In genomic region chr22:42317691-42318547, GRCh38 we compare ENCODE assay signal across 10 cellular contexts. TPM values are rescaled to one million over a fixed set of nuclear protein-coding genes. Genes with fewer than 3 reads are reported as not detected.
DNase-seq lines count a peak whose midpoint lies in the region; ATAC-seq, FAIRE-seq and TF ChIP-seq lines count a peak whose summit lies in the region.
"Had no signal": no experiment of that assay in that cellular context is flagged by ENCODE, and none has a peak within 500 bp of the region (broad histone marks: within the 10 kb centered on the region; RNA-seq: fewer than 3 reads in every experiment).

No MANE protein-coding gene starts in this region.

- TF ChIP-seq EP300 in K562 (IDR thresholded peaks at IDR 0.05; ENCODE audit: low read length) = no peak

- in situ Hi-C loops in K562 (cut with MboI) = no loop called here

- CTCF ChIA-PET in K562 (lab: Yijun Ruan, JAX; ENCODE audit: low intra/inter-chr PET ratio) = no interaction called here

- H3K9me3 ChIP-seq in K562 (replicated peaks; ENCODE audit: control insufficient read depth, insufficient read depth, low read depth, low read length) (no peaks in the 10 kb centered on the region), mucosa of descending colon (no peaks in the 10 kb centered on the region), testis (no peaks in the 10 kb centered on the region)
- H3K9me3 ChIP-seq: right atrium auricular region had no signal

- FAIRE-seq in K562 (lab: Jason Lieb, UNC) = no peak

- H3K79me2 ChIP-seq in K562 (ENCODE audit: control insufficient read depth, insufficient read depth, low read length) = no peaks in the 10 kb centered on the region

- ATAC-seq in K562 = no peak
- ATAC-seq in mucosa of descending colon = peak; percentile 29
- ATAC-seq in Right ventricle myocardium inferior = no peak

- intact Hi-C loops in K562 (cut with micrococcal nuclease) = no loop called here
- intact Hi-C loops in mucosa of descending colon (cut with DNase I, micrococcal nuclease) = no loop called here
- intact Hi-C loops in Right ventricle myocardium inferior (cut with DNase I) = no loop called here
- intact Hi-C loops in testis (cut with DNase I; ENCODE audit: low total_unique reads) = no loop called here
- intact Hi-C loops in posterior vena cava (cut with DNase I) = no loop called here

- H3K4me2 ChIP-seq in K562 (ENCODE audit: insufficient read depth, low read length) = no peak overlapping the region

- H3K4me3 ChIP-seq in K562 = no peak overlapping the region
- H3K4me3 ChIP-seq in mucosa of descending colon = no peak overlapping the region
- H3K4me3 ChIP-seq in testis = no peak overlapping the region
- H3K4me3 ChIP-seq: right atrium auricular region had no signal

- H4K20me1 ChIP-seq in K562 (replicated peaks; ENCODE audit: control insufficient read depth, insufficient read depth, low read length) = no peaks in the 10 kb centered on the region; the same call in none of the 2 replicates

- POLR2A ChIA-PET in K562 (lab: Yijun Ruan, JAX) = interaction anchor here (0.6 kb wide), 1 partner anchor 956 kb away, joined by 3 read pairs; no protein-coding TSS in a partner anchor

- DNase-seq in COLO668 (lab: John Stamatoyannopoulos, UW; ENCODE audit: unreplicated experiment) = peak; percentile 88
- peak; percentile 78 for DNase-seq in NCI-H1436 (lab: John Stamatoyannopoulos, UW)
- no peak for DNase-seq in K562 (ENCODE audit: extremely low read depth in 1 of 4, low spot score in 3 of 4)
- DNase-seq in mucosa of descending colon = peak; percentile 79 to 87 (median 83)
- no peak for DNase-seq in activated CD4-positive, alpha-beta T cell treated with anti-CD3 and anti-CD28 coated beads for 1 hour
- no peak for DNase-seq in Right ventricle myocardium inferior (ENCODE audit: missing footprints)
- DNase-seq in testis = no peak
- no peak for DNase-seq in posterior vena cava (ENCODE audit: low spot score)

- no TSS peak for BruUV-seq in K562 (replicated peaks; lab: Mats Ljungman, UMichigan)

- WGBS in K562 (ENCODE audit: insufficient coverage, low coverage, missing lambda C conversion rate) = 33% methylated on average over 10 of the region's 25 CpGs
- WGBS in testis, 2 donors = 78 to 82% methylated on average over 21 to 25 of the region's 25 CpGs

- no peak overlapping the region for H2AFZ ChIP-seq in K562 (ENCODE audit: low read depth, low read length)

- H3K4me1 ChIP-seq in K562 (replicated peaks in 1 of 2; ENCODE audit: control insufficient read depth in 2 of 2, insufficient read depth in 2 of 2, low read length in 2 of 2) (peaks cover 6 to 20% of the 10 kb centered on the region in 2 experiments; a peak in 4 of 5 replicates), mucosa of descending colon (ENCODE audit: low read depth) (peaks cover 81% of the 10 kb centered on the region), testis (no peaks in the 10 kb centered on the region)

- no peaks in the 10 kb centered on the region for H3K36me3 ChIP-seq in K562 (ENCODE audit: control insufficient read depth, insufficient read depth, low read length)
- no peaks in the 10 kb centered on the region for H3K36me3 ChIP-seq in mucosa of descending colon (ENCODE audit: low read depth)
- no peaks in the 10 kb centered on the region for H3K36me3 ChIP-seq in testis (ENCODE audit: low read depth, missing control alignments)
- H3K36me3 ChIP-seq: right atrium auricular region had no signal

- no peak for TF ChIP-seq RAD21 in K562 (CRISPR knock-in tag; conservative IDR thresholded peaks at IDR 0.05 in 1 of 2, IDR thresholded peaks at IDR 0.05 in 1 of 2)

- H3K27ac ChIP-seq in K562 (ENCODE audit: extremely low read depth, low read depth, low read length) (no peak overlapping the region), testis (no peak overlapping the region)
- H3K27ac ChIP-seq: right atrium auricular region, VCaP had no signal

- H3K9me1 ChIP-seq in K562 (ENCODE audit: control insufficient read depth, insufficient read depth, low read length) = no peaks in the 10 kb centered on the region

- TF ChIP-seq CTCF in K562 (IDR thresholded peaks at IDR 0.05 in 2 of 3, conservative IDR thresholded peaks at IDR 0.05 in 1 of 3; ENCODE audit: insufficient read depth in 2 of 3, low read depth in 1 of 3, low read length in 3 of 3) = no peak
- no peak for TF ChIP-seq CTCF in mucosa of descending colon (IDR thresholded peaks at IDR 0.05)
- no peak for TF ChIP-seq CTCF in testis (IDR thresholded peaks at IDR 0.05)

- TF ChIP-seq POLR2A in K562 (conservative IDR thresholded peaks at IDR 0.05) (no peak), testis (IDR thresholded peaks at IDR 0.05) (no peak)

- no peak overlapping the region for H3K9ac ChIP-seq in K562 (ENCODE audit: insufficient read depth in 1 of 2, low read depth in 2 of 2, low read length in 2 of 2)

- H3K27me3 ChIP-seq in K562 (ENCODE audit: control insufficient read depth in 2 of 2, insufficient read depth in 2 of 2, low read length in 2 of 2) = no peaks in the 10 kb centered on the region
- no peaks in the 10 kb centered on the region for H3K27me3 ChIP-seq in testis
- H3K27me3 ChIP-seq: right atrium auricular region had no signal

TF ChIP-seq in K562, 482 proteins besides CTCF, POLR2A, EP300 and RAD21:
- TF ChIP-seq PHF8 (IDR thresholded peaks at IDR 0.05; ENCODE audit: borderline replicate concordance, low read length) = no peak
- no peak for TF ChIP-seq MLX (CRISPR knock-in tag; conservative IDR thresholded peaks at IDR 0.05)
- peak; percentile 80 for TF ChIP-seq RFX1 (IDR thresholded peaks at IDR 0.05)
- TF ChIP-seq PTTG1 (tag; IDR thresholded peaks at IDR 0.05; ENCODE audit: low read depth) = no peak
- TF ChIP-seq MAFF (IDR thresholded peaks at IDR 0.05; ENCODE audit: low read length) = no peak
- TF ChIP-seq NUFIP1 (IDR thresholded peaks at IDR 0.05; ENCODE audit: partially characterized antibody) = no peak
- no peak for TF ChIP-seq GATA2 (CRISPR knock-in tag; IDR thresholded peaks at IDR 0.05)
- peak; percentile 19; the same call in 1 of the 2 replicates for TF ChIP-seq NFIC (IDR thresholded peaks at IDR 0.05)
- TF ChIP-seq POLR2AphosphoS2 (IDR thresholded peaks at IDR 0.05; ENCODE audit: low read length) = no peak

RNA-seq across cellular contexts. Expression of gene TCF20, which starts 47.5 kb away (rescaled TPM):
- total RNA-seq in K562 (2011; cell fraction: chromatin; rRNA removed; ENCODE audit: low replicate concordance) = 51.3 and 53.3 TPM in 2 replicates
- total RNA-seq in K562 (2011; cell fraction: nucleolus; rRNA removed) = 28.7 and 31.3 TPM in 2 replicates
- total RNA-seq in K562 (2011; cell fraction: nucleoplasm; rRNA removed) = 20.4 and 27.4 TPM in 2 replicates
- total RNA-seq in K562 (2014; rRNA removed) (22.5 and 26.7 TPM in 2 replicates), K562 (2014; rRNA removed; fragmentation: Illumina TruSeq; extraction: Trizol) (17.5 and 17.6 TPM in 2 replicates), K562 (2015; rRNA removed; fragmentation: Illumina TruSeq; extraction: Trizol) (19.0 TPM in 2 replicates), K562 (2021) (37.5 and 43.6 TPM in 2 replicates), mucosa of descending colon (10 to 100 TPM; 50.6 to 62.8 (median 58.2) TPM), Right ventricle myocardium inferior (16.7 TPM), testis (10 to 100 TPM; 40.5 to 44.8 TPM), posterior vena cava (10 to 100 TPM; 26.9 to 27.2 TPM)
- polyA plus RNA-seq in K562 (2011; rRNA removed) (12.9 and 13.5 TPM in 2 replicates), K562 (2014; fragmentation: Illumina TruSeq; extraction: Trizol) (15.9 and 18.6 TPM in 2 replicates), K562 (2014; fragmentation: Nextera tagmentation; extraction: Ambion mirVana) (under 1 TPM; 0.35 to 0.44 TPM), K562 (2014; rRNA removed) (12.9 and 13.3 TPM in 2 replicates), testis (ENCODE audit: insufficient read depth, low read depth, low replicate concordance) (41.6 TPM)
- 11.1 and 12.3 TPM in 2 replicates for polyA plus RNA-seq in K562 (2011; cell fraction: cytosol; rRNA removed)
- 10.2 and 12.3 TPM in 2 replicates for polyA plus RNA-seq in K562 (2011; cell fraction: nucleus; rRNA removed)
- 10.1 and 12.6 TPM in 2 replicates for polyA plus RNA-seq in K562 (2012)
- polyA minus RNA-seq in K562 (2011; rRNA and poly(A)+ RNA removed) = 38.3 and 38.9 TPM in 2 replicates
- 21.9 and 23.8 TPM in 2 replicates for polyA minus RNA-seq in K562 (2011; cell fraction: cytosol; rRNA and poly(A)+ RNA removed)
- polyA minus RNA-seq in K562 (2011; cell fraction: nucleus; rRNA and poly(A)+ RNA removed) = 10.5 and 15.9 TPM in 2 replicates

Comparison
In these comparisons a context has a peak if more than half of its experiments do, and no peak if none do; other contexts are left out.
1. DNase-seq: peak in COLO668 (single experiment), NCI-H1436 (single experiment) and mucosa of descending colon (3 of 3); none in K562 (0 of 4), activated CD4-positive, alpha-beta T cell treated with anti-CD3 and anti-CD28 coated beads for 1 hour (single experiment), Right ventricle myocardium inferior (single experiment), testis (single experiment) and posterior vena cava (single experiment).